ENCODE assay signal across 1 cellular context in genomic region chr5:10262121-10262774, GRCh38.
TF ChIP-seq lines count a peak whose summit lies in the region.

No MANE protein-coding gene starts in this region.

TF ChIP-seq in GM12878, 131 proteins besides CTCF, POLR2A, EP300 and RAD21:
- TF ChIP-seq CBFB (IDR thresholded peaks at IDR 0.05; ENCODE audit: low read depth) (no peak), RAD51 (IDR thresholded peaks at IDR 0.05) (no peak), ESRRA (IDR thresholded peaks at IDR 0.05; ENCODE audit: low read length) (no peak), BMI1 (IDR thresholded peaks at IDR 0.05; ENCODE audit: borderline replicate concordance) (no peak), MTA2 (IDR thresholded peaks at IDR 0.05; ENCODE audit: low read depth) (no peak), SP1 (IDR thresholded peaks at IDR 0.05; ENCODE audit: low read depth, low read length) (no peak), MAX (IDR thresholded peaks at IDR 0.05; ENCODE audit: low read depth, low read length) (no peak), POLR2AphosphoS2 (IDR thresholded peaks at IDR 0.05; ENCODE audit: low read depth, low read length) (no peak), MYB (IDR thresholded peaks at IDR 0.05; ENCODE audit: borderline replicate concordance, low read depth, low read length) (no peak)
